Comparison of ENCODE assay signal across 8 cellular contexts in genomic region chr19:29665215-29665825, GRCh38. TPM values are rescaled to one million over a fixed set of nuclear protein-coding genes. Genes with fewer than 3 reads are reported as not detected.
DNase-seq lines count a peak whose midpoint lies in the region; ATAC-seq lines count a peak whose summit lies in the region.

PLEKHF1 (plus strand) TSS chr19:29665461; CDS start chr19:29673840, 8,379 bp downstream.

- peak within 1 kb of the TSS; percentile 81 to 93 (median 91) for H3K4me3 Mint-ChIP-seq in IgD-negative memory B cell

- H3K9me3 Mint-ChIP-seq in IgD-negative memory B cell: no peaks in the 10 kb centered on the region

- peaks cover 16 to 22% (median 19%) of the 10 kb centered on the region in 3 donors for H3K4me1 Mint-ChIP-seq in IgD-negative memory B cell

- ATAC-seq in GM21576 (IDR thresholded peaks at IDR 0.05; ENCODE audit: unreplicated experiment): peak; percentile 78

- no peaks in the 10 kb centered on the region for H3K27me3 Mint-ChIP-seq in IgD-negative memory B cell

- H3K27ac Mint-ChIP-seq in IgD-negative memory B cell: peak within 1 kb of the TSS; percentile 59 to 88 (median 84)

- no peaks in the 10 kb centered on the region for H3K36me3 Mint-ChIP-seq in IgD-negative memory B cell

- DNase-seq in ELF-1 (ENCODE audit: low read depth, low spot score) (peak; percentile 86), SK-N-DZ (ENCODE audit: low spot score) (peak; percentile 68), germinal center (ENCODE audit: low spot score) (peak; percentile 94), nucleus accumbens (lab: John Stamatoyannopoulos, UW) (peak in 53 of 56 donors; percentile 43 to 93 (median 80)), superior temporal gyrus (ENCODE audit: extremely low spot score) (peak; percentile 82)
- DNase-seq in activated naive CD4-positive, alpha-beta T cell treated with Interleukin-2 at 50 U/mL for 16 hours: peak; percentile 87

RNA-seq across cellular contexts. Expression of gene PLEKHF1, which starts in this region (rescaled TPM):
- polyA plus RNA-seq in IgD-negative memory B cell: 10.2 TPM
- polyA plus RNA-seq in SK-N-DZ (2014; cell fraction: cytosol; rRNA removed): 3.3 and 4.2 TPM in 2 replicates
- 2.6 and 3.7 TPM in 2 replicates for polyA plus RNA-seq in SK-N-DZ (2014; cell fraction: nucleus; rRNA removed)

Comparison
In these comparisons a context has a peak if more than half of its experiments do, and no peak if none do; other contexts are left out.
1. Peak in every context shown above with its lines: DNase-seq and ATAC-seq.